ENCODE assay signal across 24 cellular contexts in the genomic region with DNA sequence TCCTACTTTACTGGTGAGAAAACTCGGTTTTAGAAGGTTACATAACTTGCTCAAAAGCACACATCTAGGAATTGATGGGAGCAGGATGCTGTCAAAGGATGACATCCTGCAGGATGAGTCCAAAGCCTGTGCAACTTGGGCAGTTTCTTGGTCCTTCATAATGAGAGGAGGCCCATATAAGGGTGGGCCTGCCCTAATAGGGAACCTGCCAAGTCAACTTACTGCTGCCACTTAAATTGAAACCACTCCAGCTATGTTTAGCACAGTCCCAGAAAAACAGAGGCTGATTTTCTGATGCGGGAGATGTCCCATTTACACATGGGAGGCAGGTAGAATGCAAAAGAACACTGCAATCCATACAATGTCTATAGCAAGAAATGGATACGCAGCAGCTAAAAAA.
"Had no signal": no experiment of that assay in that cellular context is flagged by ENCODE, and none has a peak within 500 bp of the region (broad histone marks: within the 10 kb centered on the region; RNA-seq: fewer than 3 reads in every experiment).

No MANE protein-coding gene starts in this region.

- H3K27ac Mint-ChIP-seq: immature natural killer cell; mesothelial cell of epicardium; naive B cell; natural killer cell; stimulated activated memory B cell treated with anti-CD40 and anti-IgM and Interleukin-4, amounts not matched to agents 10 μg/mL and 1 μg/mL and 100 μg/mL, for 72 hours had no signal

- H3K4me3 ChIP-seq: lower lobe of right lung, pancreas, psoas muscle, right lobe of liver, smooth muscle cell, suprapubic skin, thoracic aorta, tibial artery, vagina had no signal

- H3K27me3 ChIP-seq: pancreas, right lobe of liver, suprapubic skin, tibial artery, vagina had no signal

- H3K27ac ChIP-seq: lower lobe of right lung, pancreas, psoas muscle, right lobe of liver, suprapubic skin, thoracic aorta, tibial artery, vagina had no signal

- H3K9me3 Mint-ChIP-seq: immature natural killer cell; mesothelial cell of epicardium; naive B cell; natural killer cell; stimulated activated memory B cell treated with anti-CD40 and anti-IgM and Interleukin-4, amounts not matched to agents 10 μg/mL and 1 μg/mL and 100 μg/mL, for 72 hours had no signal

- H3K27me3 Mint-ChIP-seq: naive B cell; stimulated activated memory B cell treated with anti-CD40 and anti-IgM and Interleukin-4, amounts not matched to agents 10 μg/mL and 1 μg/mL and 100 μg/mL, for 72 hours had no signal

- H3K9me3 ChIP-seq: lower lobe of right lung, pancreas, psoas muscle, right lobe of liver, suprapubic skin, thoracic aorta, tibial artery, vagina had no signal

- H3K4me3 Mint-ChIP-seq: immature natural killer cell; mesothelial cell of epicardium; naive B cell; natural killer cell; stimulated activated memory B cell treated with anti-CD40 and anti-IgM and Interleukin-4, amounts not matched to agents 10 μg/mL and 1 μg/mL and 100 μg/mL, for 72 hours had no signal

- DNase-seq: hypothalamus; immature natural killer cell; kidney; lower lobe of right lung; mammary epithelial cell; mesendoderm; naive B cell; natural killer cell; pancreas; psoas muscle; right lobe of liver; stimulated activated CD4-positive, alpha-beta T cell treated with anti-CD3 and anti-CD28 coated beads, Interleukin-1b, Interleukin-23, amount 100 ng/mL, for 48 hours; stimulated activated CD4-positive, alpha-beta T cell treated with anti-CD3 and anti-CD28 coated beads, Interleukin-2, amount 100 ng/mL, for 48 hours; stimulated activated CD4-positive, alpha-beta T cell treated with anti-CD3 and anti-CD28 coated beads, Interleukin-4, amount 100 ng/mL, for 4 hours; stimulated activated CD8-positive, alpha-beta memory T cell treated with anti-CD3 and anti-CD28 coated beads, Interleukin-4, amount 100 ng/mL, for 48 hours; stimulated activated naive CD8-positive, alpha-beta T cell treated with anti-CD3 and anti-CD28 coated beads, Interleukin-15, Interleukin-2, amounts not matched to agents 100 U/mL and 50 U/mL, for 24 hours; tibial artery; trophoblast cell had no signal

- H3K4me1 Mint-ChIP-seq: immature natural killer cell; mesothelial cell of epicardium; naive B cell; stimulated activated memory B cell treated with anti-CD40 and anti-IgM and Interleukin-4, amounts not matched to agents 10 μg/mL and 1 μg/mL and 100 μg/mL, for 72 hours had no signal

- ATAC-seq: natural killer cell; pancreas; psoas muscle; right lobe of liver; stimulated activated memory B cell treated with anti-CD40 and anti-IgM and Interleukin-4, amounts not matched to agents 10 μg/mL and 1 μg/mL and 100 μg/mL, for 72 hours; stimulated activated naive CD8-positive, alpha-beta T cell treated with anti-CD3 and anti-CD28 coated beads, Interleukin-15, Interleukin-2, amounts not matched to agents 100 U/mL and 50 U/mL, for 24 hours had no signal

- H3K4me2 ChIP-seq: smooth muscle cell had no signal

- H3K4me1 ChIP-seq: pancreas, right lobe of liver, suprapubic skin, vagina had no signal
